In genomic region chr14:100004392-100004791, GRCh38 we compare ENCODE assay signal across 15 cellular contexts.
DNase-seq lines count a peak whose midpoint lies in the region; ATAC-seq and TF ChIP-seq lines count a peak whose summit lies in the region.
"Had no signal": no experiment of that assay in that cellular context is flagged by ENCODE, and none has a peak within 500 bp of the region (broad histone marks: within the 10 kb centered on the region; RNA-seq: fewer than 3 reads in every experiment).

No MANE protein-coding gene starts in this region.

- H3K27ac ChIP-seq in mammary epithelial cell (ENCODE audit: insufficient read depth, low read depth, low read length): no peak overlapping the region
- H3K27ac ChIP-seq in sigmoid colon: no peak overlapping the region

- H3K36me3 ChIP-seq in mammary epithelial cell (ENCODE audit: insufficient read depth, low read length) (no peaks in the 10 kb centered on the region), sigmoid colon (no peaks in the 10 kb centered on the region)

- no peaks in the 10 kb centered on the region for H4K20me1 ChIP-seq in mammary epithelial cell (ENCODE audit: insufficient read depth, low read length)

- WGBS in mammary epithelial cell (ENCODE audit: low coverage, missing lambda C conversion rate): 96% methylated on average over 1 of the region's 1 CpG
- WGBS in sigmoid colon, 2 donors: 83 to 93% methylated on average over 1 of the region's 1 CpG

- no peaks in the 10 kb centered on the region for H3K27me3 ChIP-seq in mammary epithelial cell (ENCODE audit: insufficient read depth, low read length)
- H3K27me3 ChIP-seq in sigmoid colon: no peaks in the 10 kb centered on the region

- DNase-seq in mammary epithelial cell (peak; percentile 5), MCF 10A (ENCODE audit: unreplicated experiment) (no peak), NAMALWA (ENCODE audit: low spot score) (peak; percentile 9), RKO (ENCODE audit: low spot score) (peak; percentile 7), left kidney (ENCODE audit: low read depth, low spot score) (peak; percentile 24), sigmoid colon (no peak), posterior vena cava (ENCODE audit: low spot score) (no peak)
- DNase-seq: COR-L47, GDM1, GOT3, NCI-H1417 treated with DMSO at 0.1 percent for 48 hours, NCI-H2081 treated with DMSO at 0.1 percent for 48 hours, NCI-H446 had no signal

- CTCF ChIA-PET in mammary epithelial cell (lab: Charles Lee; ENCODE audit: low non-redundant PET) (no interaction called here), MCF 10A (lab: Yijun Ruan, JAX) (no interaction called here)

- POLR2A ChIA-PET in MCF 10A (lab: Yijun Ruan, JAX): interaction anchor here (0.6 kb wide), 1 partner anchor 337 kb away, joined by 4 read pairs; no protein-coding TSS in a partner anchor

- in situ Hi-C loops in mammary epithelial cell (cut with MboI; ENCODE audit: low sequenced_read_pairs in 2 of 2): no loop called here

- H2AFZ ChIP-seq in mammary epithelial cell (ENCODE audit: low read depth, low read length): no peak overlapping the region

- H3K4me2 ChIP-seq in mammary epithelial cell (ENCODE audit: insufficient read depth, low read depth, low read length): no peak overlapping the region

- H3K9ac ChIP-seq in mammary epithelial cell (ENCODE audit: insufficient read depth, low read length): no peak overlapping the region

- H3K27me3 Mint-ChIP-seq in MCF 10A (ENCODE audit: insufficient read depth, unreplicated experiment): no peaks in the 10 kb centered on the region

- H3K4me1 Mint-ChIP-seq in MCF 10A (ENCODE audit: insufficient read depth, unreplicated experiment): no peaks in the 10 kb centered on the region

- no peaks in the 10 kb centered on the region for H3K9me3 Mint-ChIP-seq in MCF 10A (ENCODE audit: unreplicated experiment)

- peaks cover 6% of the 10 kb centered on the region for H3K9me3 ChIP-seq in mammary epithelial cell (replicated peaks; ENCODE audit: insufficient read depth, low read length)
- no peaks in the 10 kb centered on the region for H3K9me3 ChIP-seq in sigmoid colon

- dilution Hi-C loops in mammary epithelial cell (cut with HindIII; ENCODE audit: low sequenced_read_pairs): no loop called here

- no peak for TF ChIP-seq EP300 in sigmoid colon (IDR thresholded peaks at IDR 0.05)

- no peak for ATAC-seq in HG02763 (IDR thresholded peaks at IDR 0.05; ENCODE audit: unreplicated experiment)

- TF ChIP-seq CTCF in mammary epithelial cell (conservative IDR thresholded peaks at IDR 0.05 in 1 of 2, IDR thresholded peaks at IDR 0.05 in 1 of 2; ENCODE audit: extremely low read depth in 1 of 2, insufficient read depth in 1 of 2, low read depth in 1 of 2, low read length in 2 of 2) (no peak), MCF 10A (IDR thresholded peaks at IDR 0.05; ENCODE audit: unreplicated experiment) (no peak), sigmoid colon (IDR thresholded peaks at IDR 0.05) (no peak)

- H3K4me1 ChIP-seq in mammary epithelial cell (ENCODE audit: insufficient read depth, low read length) (no peaks in the 10 kb centered on the region), sigmoid colon (no peaks in the 10 kb centered on the region)

- H3K79me2 ChIP-seq in mammary epithelial cell (ENCODE audit: insufficient read depth, low read length): peaks cover under 1% of the 10 kb centered on the region

- no peak overlapping the region for H3K27ac Mint-ChIP-seq in MCF 10A (ENCODE audit: low read depth, unreplicated experiment)
- H3K27ac Mint-ChIP-seq: T-helper 2 cell treated with Interferon-gamma antibody and Interleukin-4, amounts not matched to agents 5 μg/mL and 100 μg/mL, for 36 hours had no signal

- intact Hi-C loops in mammary epithelial cell (cut with micrococcal nuclease) (no loop called here), MCF 10A (cut with micrococcal nuclease) (no loop called here), sigmoid colon (cut with DNase I) (no loop called here), posterior vena cava (cut with DNase I) (no loop called here)

- H3K4me3 Mint-ChIP-seq in MCF 10A (ENCODE audit: unreplicated experiment): no peak overlapping the region
- H3K4me3 Mint-ChIP-seq: T-helper 2 cell treated with Interferon-gamma antibody and Interleukin-4, amounts not matched to agents 5 μg/mL and 100 μg/mL, for 36 hours had no signal

- no peak overlapping the region for H3K4me3 ChIP-seq in mammary epithelial cell (replicated peaks in 1 of 3; ENCODE audit: insufficient read depth in 1 of 3, low read depth in 2 of 3, low read length in 3 of 3)
- H3K4me3 ChIP-seq in sigmoid colon: no peak overlapping the region

- no peak for TF ChIP-seq POLR2A in sigmoid colon (IDR thresholded peaks at IDR 0.05)

- no peaks in the 10 kb centered on the region for H3K36me3 Mint-ChIP-seq in MCF 10A (ENCODE audit: insufficient read depth, unreplicated experiment)

- BruUV-seq in mammary epithelial cell (replicated peaks; lab: Mats Ljungman, UMichigan) (no TSS peak), MCF 10A (replicated peaks; lab: Mats Ljungman, UMichigan) (no TSS peak)

Comparison
In these comparisons a context has a peak if more than half of its experiments do, and no peak if none do; other contexts are left out.
1. DNase-seq: peak in mammary epithelial cell (single experiment), NAMALWA (single experiment), RKO (single experiment) and left kidney (single experiment); none in MCF 10A (single experiment), sigmoid colon (single experiment) and posterior vena cava (single experiment).